Comparison of ENCODE assay signal across 17 cellular contexts in the genomic region with DNA sequence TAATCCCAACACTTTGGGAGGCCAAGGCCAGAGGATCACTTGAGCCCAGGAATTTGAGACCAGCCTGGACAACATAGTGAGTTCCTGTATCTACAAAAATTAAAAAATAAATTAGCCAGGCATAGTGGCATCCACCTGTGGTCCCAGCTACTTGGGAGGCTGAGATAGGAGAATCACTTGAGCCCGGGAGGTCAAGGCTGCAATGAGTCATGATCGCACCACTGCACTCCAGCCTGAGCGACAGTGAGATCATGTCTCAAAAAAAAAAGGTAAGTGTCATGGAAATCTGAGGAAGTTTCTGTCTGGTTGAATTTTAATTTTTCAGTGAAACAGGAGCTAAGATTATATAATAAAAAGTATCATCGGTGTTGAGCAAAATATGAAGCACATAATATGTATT. TPM values are rescaled to one million over a fixed set of nuclear protein-coding genes. Genes with fewer than 3 reads are reported as not detected.
DNase-seq lines count a peak whose midpoint lies in the region; ATAC-seq and TF ChIP-seq lines count a peak whose summit lies in the region.
"Had no signal": no experiment of that assay in that cellular context is flagged by ENCODE, and none has a peak within 500 bp of the region (broad histone marks: within the 10 kb centered on the region; RNA-seq: fewer than 3 reads in every experiment).

No MANE protein-coding gene starts in this region.

- CTCF ChIA-PET in activated CD8-positive, alpha-beta memory T cell treated with anti-CD3 and anti-CD28 coated beads, Interleukin-2, amount 10 ng/mL, durations not matched to agents 7 days and 5 days (lab: Charles Lee), result no interaction called here
- CTCF ChIA-PET in PC-3 (lab: Charles Lee), result no interaction called here
- CTCF ChIA-PET in PC-9 (lab: Charles Lee), result no interaction called here

- BruUV-seq in PC-3 (replicated peaks; lab: Mats Ljungman, UMichigan) (no TSS peak), PC-9 (replicated peaks; lab: Mats Ljungman, UMichigan) (no TSS peak)

- no peaks in the 10 kb centered on the region for H3F3A ChIP-seq in PC-3 (ENCODE audit: low read length, unreplicated experiment)
- H3F3A ChIP-seq in PC-9 (ENCODE audit: insufficient read depth, low read depth), result peaks cover 18% of the 10 kb centered on the region; the same call in 1 of the 2 replicates

- peaks cover 2% of the 10 kb centered on the region for H3K9me3 Mint-ChIP-seq in activated CD8-positive, alpha-beta memory T cell treated with anti-CD3 and anti-CD28 coated beads, Interleukin-2, amount 10 ng/mL, durations not matched to agents 7 days and 5 days (ENCODE audit: low read depth)
- H3K9me3 Mint-ChIP-seq in brain, result peaks cover 16 to 38% (median 25%) of the 10 kb centered on the region in 5 experiments
- H3K9me3 Mint-ChIP-seq in neural crest cell, result peaks cover 3% of the 10 kb centered on the region

- peaks cover 14% of the 10 kb centered on the region for H3K36me3 Mint-ChIP-seq in activated CD8-positive, alpha-beta memory T cell treated with anti-CD3 and anti-CD28 coated beads, Interleukin-2, amount 10 ng/mL, durations not matched to agents 7 days and 5 days
- H3K36me3 Mint-ChIP-seq in brain (peaks cover 39% of the 10 kb centered on the region), neural crest cell (ENCODE audit: low read depth) (peaks cover 14% of the 10 kb centered on the region)
- H3K36me3 Mint-ChIP-seq: IgD-negative memory B cell had no signal

- H3K4me3 ChIP-seq in PC-3 (ENCODE audit: low read length) (no peak overlapping the region; the same call in 1 of the 2 replicates), HAP-1 (no peak overlapping the region), PC-9 (no peak overlapping the region)
- H3K4me3 ChIP-seq: GM23248, SJCRH30 had no signal

- in situ Hi-C loops in HAP-1 (cut with MboI; ENCODE audit: low sequenced_read_pairs), result no loop called here

- H3K79me2 ChIP-seq in PC-3 (ENCODE audit: low read length) (peaks cover 26% of the 10 kb centered on the region), PC-9 (ENCODE audit: low read depth) (peaks cover 16% of the 10 kb centered on the region; the same call in 1 of the 2 replicates)

- H3K4me2 ChIP-seq in PC-3 (ENCODE audit: low read length), result peak overlapping the region; percentile 98; the same call in 1 of the 2 replicates
- H3K4me2 ChIP-seq in PC-9, result no peak overlapping the region

- H3K9ac ChIP-seq in PC-3 (ENCODE audit: low read length), result no peak overlapping the region
- H3K9ac ChIP-seq: GM23248 had no signal

- H3K36me3 ChIP-seq in PC-3 (ENCODE audit: low read depth, low read length) (no peaks in the 10 kb centered on the region), HAP-1 (replicated peaks) (no peaks in the 10 kb centered on the region), PC-9 (ENCODE audit: low read depth) (peaks cover 3% of the 10 kb centered on the region; the same call in 1 of the 2 replicates)
- H3K36me3 ChIP-seq: SJCRH30 had no signal

- peak overlapping the region; percentile 13 for H3K4me3 Mint-ChIP-seq in activated CD8-positive, alpha-beta memory T cell treated with anti-CD3 and anti-CD28 coated beads, Interleukin-2, amount 10 ng/mL, durations not matched to agents 7 days and 5 days
- H3K4me3 Mint-ChIP-seq in brain, result peak overlapping the region in 4 of 5 experiments; percentile 42 to 68 (median 57)
- peak overlapping the region; percentile 39 for H3K4me3 Mint-ChIP-seq in neural crest cell
- H3K4me3 Mint-ChIP-seq: CD14-positive monocyte had no signal

- H3K27ac ChIP-seq in PC-3 (ENCODE audit: low read length) (no peak overlapping the region), PC-9 (no peak overlapping the region)
- H3K27ac ChIP-seq: GM23248, RWPE1, SJCRH30 had no signal

- POLR2A ChIA-PET in PC-3 (lab: Charles Lee; ENCODE audit: unreplicated experiment), result no interaction called here
- POLR2A ChIA-PET in PC-9 (lab: Charles Lee; ENCODE audit: unreplicated experiment), result no interaction called here

- H3K4me1 ChIP-seq in PC-3 (ENCODE audit: insufficient read depth, low read length) (peaks cover 20% of the 10 kb centered on the region), HAP-1 (peaks cover 14% of the 10 kb centered on the region), PC-9 (replicated peaks; ENCODE audit: insufficient read depth) (peaks cover 24% of the 10 kb centered on the region)

- H3K9me2 ChIP-seq in PC-3 (replicated peaks; ENCODE audit: low read length), result no peaks in the 10 kb centered on the region
- no peaks in the 10 kb centered on the region for H3K9me2 ChIP-seq in PC-9 (ENCODE audit: insufficient read depth)

- TF ChIP-seq CTCF in PC-3 (conservative IDR thresholded peaks at IDR 0.05; ENCODE audit: low read depth, low read length) (no peak), brain (conservative IDR thresholded peaks at IDR 0.05) (no peak), neural crest cell (conservative IDR thresholded peaks at IDR 0.05) (no peak), PC-9 (conservative IDR thresholded peaks at IDR 0.05) (no peak)

- DNase-seq in activated CD8-positive, alpha-beta memory T cell treated with anti-CD3 and anti-CD28 coated beads, Interleukin-2, amount 10 ng/mL, durations not matched to agents 7 days and 5 days, result no peak
- DNase-seq in activated CD8-positive, alpha-beta memory T cell treated with anti-CD3 and anti-CD28 coated beads, Interleukin-2, amount 50 U/mL, for 4 hours, result no peak
- DNase-seq in PC-3 (no peak), neural crest cell (ENCODE audit: low read depth, low spot score) (no peak), HAP-1 (ENCODE audit: low spot score in 2 of 2) (no peak), PC-9 (no peak), AG08396 (ENCODE audit: low spot score) (no peak)
- DNase-seq: Calu3, GM23248, NCI-H1436, NCI-H2081, NCI-H510A treated with DMSO at 0.1 percent for 48 hours, SJCRH30 had no signal

- H3K4me1 Mint-ChIP-seq in activated CD8-positive, alpha-beta memory T cell treated with anti-CD3 and anti-CD28 coated beads, Interleukin-2, amount 10 ng/mL, durations not matched to agents 7 days and 5 days, result peaks cover 25% of the 10 kb centered on the region
- H3K4me1 Mint-ChIP-seq in brain (peaks cover 23% of the 10 kb centered on the region), neural crest cell (peaks cover 18% of the 10 kb centered on the region)

- no peak for ATAC-seq in activated CD8-positive, alpha-beta memory T cell treated with anti-CD3 and anti-CD28 coated beads, Interleukin-2, amount 10 ng/mL, durations not matched to agents 7 days and 5 days
- ATAC-seq in PC-3, result no peak

- no peak overlapping the region for H2AFZ ChIP-seq in PC-3 (ENCODE audit: low read length)
- H2AFZ ChIP-seq in PC-9, result no peak overlapping the region
- H2AFZ ChIP-seq: GM23248 had no signal

- intact Hi-C loops in PC-3 (cut with micrococcal nuclease) (no loop called here), PC-9 (cut with micrococcal nuclease; ENCODE audit: unreplicated experiment) (no loop called here)

- H4K20me1 ChIP-seq in PC-3 (ENCODE audit: low read length), result no peaks in the 10 kb centered on the region
- no peaks in the 10 kb centered on the region for H4K20me1 ChIP-seq in PC-9 (ENCODE audit: insufficient read depth)

- H3K27ac Mint-ChIP-seq in activated CD8-positive, alpha-beta memory T cell treated with anti-CD3 and anti-CD28 coated beads, Interleukin-2, amount 10 ng/mL, durations not matched to agents 7 days and 5 days, result no peak overlapping the region
- H3K27ac Mint-ChIP-seq in brain, result no peak overlapping the region
- H3K27ac Mint-ChIP-seq in neural crest cell (ENCODE audit: unreplicated experiment), result no peak overlapping the region
- H3K27ac Mint-ChIP-seq: CD14-positive monocyte had no signal

- H3K9me3 ChIP-seq in PC-3 (ENCODE audit: low read length), result no peaks in the 10 kb centered on the region
- no peaks in the 10 kb centered on the region; the same call in 1 of the 2 replicates for H3K9me3 ChIP-seq in HAP-1
- peaks cover 24% of the 10 kb centered on the region for H3K9me3 ChIP-seq in PC-9 (ENCODE audit: insufficient read depth, low read depth)
- H3K9me3 ChIP-seq: SJCRH30 had no signal

- H3K27me3 Mint-ChIP-seq in activated CD8-positive, alpha-beta memory T cell treated with anti-CD3 and anti-CD28 coated beads, Interleukin-2, amount 10 ng/mL, durations not matched to agents 7 days and 5 days, result peaks cover 3% of the 10 kb centered on the region
- H3K27me3 Mint-ChIP-seq in brain, result peaks cover 22% of the 10 kb centered on the region
- H3K27me3 Mint-ChIP-seq in neural crest cell (ENCODE audit: low read depth), result peaks cover 23% of the 10 kb centered on the region

- no peaks in the 10 kb centered on the region for H3K27me3 ChIP-seq in PC-3 (ENCODE audit: low read length)
- no peaks in the 10 kb centered on the region for H3K27me3 ChIP-seq in HAP-1 (ENCODE audit: low read depth)
- no peaks in the 10 kb centered on the region for H3K27me3 ChIP-seq in PC-9 (ENCODE audit: insufficient read depth, low read depth)
- H3K27me3 ChIP-seq: SJCRH30 had no signal

RNA-seq across cellular contexts. Expression of a gene that starts 2.5 kb away (rescaled TPM):
- under 1 TPM; 0.47 to 0.58 TPM for total RNA-seq in activated CD8-positive, alpha-beta memory T cell treated with anti-CD3 and anti-CD28 coated beads, Interleukin-2, amount 10 ng/mL, durations not matched to agents 7 days and 5 days
- total RNA-seq in PC-3 (2014; rRNA removed) (3.3 and 4.4 TPM in 2 replicates), neural crest cell (0.23 and 0.37 TPM in 2 replicates), PC-9 (2021) (16.9 and 18.0 TPM in 2 replicates)
- 10.7 TPM for polyA plus RNA-seq in brain (ENCODE audit: insufficient read depth, low read depth, low replicate concordance)
- total RNA-seq: GM23248 had no signal
- polyA plus RNA-seq: GM23248 had no signal

RNA-seq across cellular contexts. Expression of a gene that starts 15.7 kb away (rescaled TPM):
- 1 to 10 TPM; 5.0 to 7.2 TPM for total RNA-seq in activated CD8-positive, alpha-beta memory T cell treated with anti-CD3 and anti-CD28 coated beads, Interleukin-2, amount 10 ng/mL, durations not matched to agents 7 days and 5 days
- total RNA-seq in PC-3 (2014; rRNA removed) (3.6 and 8.9 TPM in 2 replicates), neural crest cell (5.8 and 7.9 TPM in 2 replicates), PC-9 (2021) (13.5 and 14.9 TPM in 2 replicates)
- polyA plus RNA-seq in brain (ENCODE audit: insufficient read depth, low read depth, low replicate concordance), result 4.8 TPM

RNA-seq across cellular contexts. Expression of a gene that starts 15.8 kb away (rescaled TPM):
- 1 to 10 TPM; 5.3 to 7.2 TPM for total RNA-seq in activated CD8-positive, alpha-beta memory T cell treated with anti-CD3 and anti-CD28 coated beads, Interleukin-2, amount 10 ng/mL, durations not matched to agents 7 days and 5 days
- total RNA-seq in PC-3 (2014; rRNA removed) (6.7 and 8.7 TPM in 2 replicates), neural crest cell (6.8 and 8.2 TPM in 2 replicates), PC-9 (2021) (10.3 and 11.6 TPM in 2 replicates)
- polyA plus RNA-seq in brain (ENCODE audit: insufficient read depth, low read depth, low replicate concordance), result 3.5 TPM

RNA-seq across cellular contexts. Expression of a gene that starts 41.9 kb away (rescaled TPM):
- total RNA-seq in activated CD8-positive, alpha-beta memory T cell treated with anti-CD3 and anti-CD28 coated beads, Interleukin-2, amount 10 ng/mL, durations not matched to agents 7 days and 5 days, result 10 to 100 TPM; 57.4 to 63.1 TPM
- total RNA-seq in PC-3 (2014; rRNA removed) (16.7 and 19.6 TPM in 2 replicates), neural crest cell (31.7 and 36.3 TPM in 2 replicates), PC-9 (2021) (35.0 and 37.6 TPM in 2 replicates)
- 7.9 TPM for polyA plus RNA-seq in brain (ENCODE audit: insufficient read depth, low read depth, low replicate concordance)

RNA-seq across cellular contexts. Expression of a gene that starts 42.0 kb away (rescaled TPM):
- 10 to 100 TPM; 24.4 to 26.2 TPM for total RNA-seq in activated CD8-positive, alpha-beta memory T cell treated with anti-CD3 and anti-CD28 coated beads, Interleukin-2, amount 10 ng/mL, durations not matched to agents 7 days and 5 days
- total RNA-seq in PC-3 (2014; rRNA removed) (39.7 and 42.8 TPM in 2 replicates), neural crest cell (44.3 and 47.9 TPM in 2 replicates), PC-9 (2021) (50.1 and 52.6 TPM in 2 replicates)
- 31.9 TPM for polyA plus RNA-seq in brain (ENCODE audit: insufficient read depth, low read depth, low replicate concordance)
